Comparison of ENCODE assay signal across 8 cellular contexts in genomic region chr16:24518498-24518897, GRCh38.
"Had no signal": no experiment of that assay in that cellular context is flagged by ENCODE, and none has a peak within 500 bp of the region (broad histone marks: within the 10 kb centered on the region; RNA-seq: fewer than 3 reads in every experiment).

No MANE protein-coding gene starts in this region.

- H3K4me3 ChIP-seq: GM12878 had no signal

- DNase-seq: GDM1, GF-D8 had no signal

- ATAC-seq: GM12878 had no signal

- FAIRE-seq: G401.6, GM12878, GM12891, GM12892, GM18507, GM19239 had no signal
